Comparison of ENCODE assay signal across 8 cellular contexts in the genomic region with DNA sequence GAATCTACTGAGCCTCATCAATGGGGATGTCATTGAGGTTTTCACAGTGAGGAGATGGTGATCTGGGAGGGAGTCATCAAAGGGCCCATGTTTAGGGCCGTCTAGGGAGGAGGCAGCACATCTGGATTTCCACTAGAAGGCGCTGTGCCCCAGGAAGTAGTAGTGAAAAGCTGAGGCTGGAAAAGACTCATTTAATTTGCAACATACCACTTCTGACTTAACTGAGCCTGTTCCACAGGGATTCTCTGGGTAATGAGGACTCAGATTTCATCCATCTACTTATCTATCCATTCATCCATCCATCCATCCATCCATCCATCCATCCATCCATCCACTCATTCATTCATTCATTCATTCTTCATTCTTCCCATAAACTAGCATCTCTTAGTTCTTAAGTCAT. TPM values are rescaled to one million over a fixed set of nuclear protein-coding genes. Genes with fewer than 3 reads are reported as not detected.
DNase-seq lines count a peak whose midpoint lies in the region; ATAC-seq, FAIRE-seq and TF ChIP-seq lines count a peak whose summit lies in the region.

No MANE protein-coding gene starts in this region.

- H3K27ac Mint-ChIP-seq in stimulated activated effector memory CD8-positive, alpha-beta T cell treated with anti-CD3 and anti-CD28 coated beads, Interleukin-12 subunit alpha, Interleukin-12 subunit beta, amount 100 ng/mL, for 72 hours: no peak overlapping the region

- TF ChIP-seq POLR2A in heart left ventricle (IDR thresholded peaks at IDR 0.05) (no peak), NB4 (IDR thresholded peaks at IDR 0.05; ENCODE audit: extremely low read depth, insufficient read length) (no peak), GM12878 (IDR thresholded peaks at IDR 0.05; ENCODE audit: low read depth, low read length) (no peak)

- no peak for TF ChIP-seq EP300 in GM12878 (IDR thresholded peaks at IDR 0.05; ENCODE audit: borderline replicate concordance in 1 of 2, control insufficient read depth in 1 of 2, low read depth in 2 of 2, low read length in 2 of 2)

- FAIRE-seq in GM12878 (lab: Jason Lieb, UNC): peak; percentile 79

- DNase-seq in heart left ventricle: peak in 3 of 5 donors; percentile 43 to 60 (median 48)
- DNase-seq in Right ventricle myocardium inferior (ENCODE audit: missing footprints): no peak
- DNase-seq in NB4 (ENCODE audit: low read depth): peak; percentile 71
- peak in 4 of 5 donors; percentile 33 to 56 (median 44) for DNase-seq in T-helper 1 cell
- DNase-seq in GM12878 (ENCODE audit: low read depth, low spot score): peak; percentile 16
- peak; percentile 62 to 75 for DNase-seq in left colon
- peak; percentile 42 to 75 for DNase-seq in stimulated activated effector memory CD8-positive, alpha-beta T cell treated with anti-CD3 and anti-CD28 coated beads, Interleukin-12 subunit alpha, Interleukin-12 subunit beta, amount 100 ng/mL, for 72 hours (ENCODE audit: low spot score in 2 of 2)
- DNase-seq in GF-D8 (lab: John Stamatoyannopoulos, UW): no peak

- no peaks in the 10 kb centered on the region for H3K36me3 Mint-ChIP-seq in stimulated activated effector memory CD8-positive, alpha-beta T cell treated with anti-CD3 and anti-CD28 coated beads, Interleukin-12 subunit alpha, Interleukin-12 subunit beta, amount 100 ng/mL, for 72 hours

- H3K4me3 Mint-ChIP-seq in stimulated activated effector memory CD8-positive, alpha-beta T cell treated with anti-CD3 and anti-CD28 coated beads, Interleukin-12 subunit alpha, Interleukin-12 subunit beta, amount 100 ng/mL, for 72 hours: no peak overlapping the region

- no peaks in the 10 kb centered on the region for H3K79me2 ChIP-seq in GM12878 (ENCODE audit: control insufficient read depth, insufficient read depth, low read length)

- H3K27ac ChIP-seq in heart left ventricle (no peak overlapping the region), GM12878 (ENCODE audit: control insufficient read depth, insufficient read depth) (no peak overlapping the region)

- H3K4me3 ChIP-seq in heart left ventricle: no peak overlapping the region
- H3K4me3 ChIP-seq in NB4 (ENCODE audit: low read depth, low read length): no peak overlapping the region
- no peak overlapping the region for H3K4me3 ChIP-seq in GM12878

- H3K4me1 Mint-ChIP-seq in stimulated activated effector memory CD8-positive, alpha-beta T cell treated with anti-CD3 and anti-CD28 coated beads, Interleukin-12 subunit alpha, Interleukin-12 subunit beta, amount 100 ng/mL, for 72 hours: no peaks in the 10 kb centered on the region

- H3K36me3 ChIP-seq in heart left ventricle (no peaks in the 10 kb centered on the region), GM12878 (ENCODE audit: control insufficient read depth in 2 of 2, insufficient read depth in 2 of 2, low read length in 1 of 2) (no peaks in the 10 kb centered on the region)

- H3K9me3 Mint-ChIP-seq in stimulated activated effector memory CD8-positive, alpha-beta T cell treated with anti-CD3 and anti-CD28 coated beads, Interleukin-12 subunit alpha, Interleukin-12 subunit beta, amount 100 ng/mL, for 72 hours: no peaks in the 10 kb centered on the region

- RAD21 ChIA-PET in GM12878 (lab: Charles Lee; ENCODE audit: unreplicated experiment): interaction anchor here (0.9 to 8.2 kb wide), 16 partner anchors 25 to 382 kb away, joined by 3 to 104 read pairs (median 5); a partner anchor contains a TSS

- POLR2A ChIA-PET in GM12878 (lab: Charles Lee): interaction anchor here (0.7 to 1.5 kb wide), 5 partner anchors 12 to 197 kb away, joined by 3 to 8 read pairs (median 3); a partner anchor contains a TSS

- H3K9me3 ChIP-seq in heart left ventricle (no peaks in the 10 kb centered on the region), GM12878 (replicated peaks; ENCODE audit: control insufficient read depth, insufficient read depth, low read length) (no peaks in the 10 kb centered on the region)

- peak overlapping the region; percentile 71 for H2AFZ ChIP-seq in GM12878 (ENCODE audit: control insufficient read depth, low read depth, low read length)

- H3K4me1 ChIP-seq in heart left ventricle (peaks cover 0 to 36% (median 0%) of the 10 kb centered on the region in 12 donors), GM12878 (ENCODE audit: control insufficient read depth, insufficient read depth, low read length) (no peaks in the 10 kb centered on the region; the same call in none of the 2 replicates)

- H3K9ac ChIP-seq in GM12878 (ENCODE audit: control insufficient read depth, insufficient read depth, low read length): no peak overlapping the region

- no peaks in the 10 kb centered on the region for H4K20me1 ChIP-seq in GM12878 (ENCODE audit: control insufficient read depth, insufficient read depth)

- SMC1A ChIA-PET in GM12878 (lab: Charles Lee; ENCODE audit: uncharacterized antibody, unreplicated experiment): interaction anchor here (1.0 to 14.4 kb wide), 17 partner anchors 13 to 252 kb away, joined by 3 to 159 read pairs (median 7); a partner anchor contains a TSS

- peak; percentile 65 to 80 (median 72) for TF ChIP-seq CTCF in heart left ventricle (IDR thresholded peaks at IDR 0.05)
- TF ChIP-seq CTCF in NB4 (IDR thresholded peaks at IDR 0.05; ENCODE audit: low read depth, low read length): peak; percentile 93
- TF ChIP-seq CTCF in GM12878 (IDR thresholded peaks at IDR 0.05 in 2 of 3, conservative IDR thresholded peaks at IDR 0.05 in 1 of 3; ENCODE audit: control insufficient read depth in 2 of 3, extremely low read depth in 1 of 3, insufficient read depth in 1 of 3, low read depth in 3 of 3, low read length in 3 of 3): peak; percentile 90 to 94 (median 92)

- peak; percentile 87 for TF ChIP-seq RAD21 in GM12878 (IDR thresholded peaks at IDR 0.05; ENCODE audit: insufficient read depth, low read depth, low read length)

- no peak for ATAC-seq in heart left ventricle
- no peak for ATAC-seq in Right ventricle myocardium inferior
- ATAC-seq in GM12878: peak; percentile 45
- peak; percentile 52 for ATAC-seq in left colon
- ATAC-seq in stimulated activated effector memory CD8-positive, alpha-beta T cell treated with anti-CD3 and anti-CD28 coated beads, Interleukin-12 subunit alpha, Interleukin-12 subunit beta, amount 100 ng/mL, for 72 hours: peak; percentile 77

- H3K4me2 ChIP-seq in GM12878 (ENCODE audit: control insufficient read depth, insufficient read depth): no peak overlapping the region

- 0 to 7% (median 3%) methylated on average over 2 of the region's 2 CpGs for WGBS in heart left ventricle, 4 donors
- 0% methylated on average over 2 of the region's 2 CpGs for WGBS in GM12878 (ENCODE audit: insufficient coverage, insufficient replicate concordance, low lambda C conversion rate, missing lambda C conversion rate)

- H3K27me3 ChIP-seq in heart left ventricle: no peaks in the 10 kb centered on the region
- no peaks in the 10 kb centered on the region for H3K27me3 ChIP-seq in GM12878 (replicated peaks in 1 of 2; ENCODE audit: control insufficient read depth in 2 of 2, insufficient read depth in 2 of 2, low read length in 1 of 2)

- in situ Hi-C loops in GM12878 (cut with MboI): loop anchor here (5.0 kb wide), 1 partner anchor 67 kb away; no protein-coding TSS in a partner anchor

- CTCF ChIA-PET in GM12878 (lab: Yijun Ruan, JAX): interaction anchor here (0.9 to 11.2 kb wide), 41 partner anchors 10 to 383 kb away, joined by 3 to 253 read pairs (median 7); a partner anchor contains a TSS

- no TSS peak for BruUV-seq in GM12878 (replicated peaks; lab: Mats Ljungman, UMichigan)

- intact Hi-C loops in heart left ventricle (cut with DNase I): loop anchor here in 5 of 10 donors (2.0 to 10.0 kb wide), 5 partner anchors 67 to 196 kb away; no protein-coding TSS in a partner anchor
- intact Hi-C loops in Right ventricle myocardium inferior (cut with DNase I): no loop called here
- intact Hi-C loops in GM12878 (cut with micrococcal nuclease; ENCODE audit: unreplicated experiment): loop anchor here (1.0 to 10.0 kb wide), 4 partner anchors 74 to 410 kb away; a partner anchor contains a TSS
- intact Hi-C loops in left colon (cut with DNase I, micrococcal nuclease): loop anchor here in 1 of 2 donors (5.0 to 10.0 kb wide), 2 partner anchors 48 to 190 kb away; no protein-coding TSS in a partner anchor

RNA-seq across cellular contexts. Expression of a gene that starts 17.4 kb away (rescaled TPM):
- total RNA-seq in heart left ventricle: 1 to 10 TPM; 2.4 to 7.9 (median 3.9) TPM
- polyA plus RNA-seq in heart left ventricle: 1 to 10 TPM; 1.9 to 4.6 TPM
- total RNA-seq in Right ventricle myocardium inferior: 3.9 TPM
- 23.9 and 24.1 TPM in 2 replicates for total RNA-seq in GM12878 (2013; cell fraction: nucleolus; rRNA removed)
- total RNA-seq in GM12878 (2014; rRNA removed): 1.6 TPM in 2 replicates
- total RNA-seq in GM12878 (2014; rRNA removed; fragmentation: Illumina TruSeq; extraction: Trizol): 0.58 and 1.7 TPM in 2 replicates
- total RNA-seq in GM12878 (2021): 1.4 and 2.4 TPM in 2 replicates
- 2.3 TPM for polyA plus RNA-seq in GM12878 (2011; ENCODE audit: low read depth)
- 3.9 and 5.7 TPM in 2 replicates for polyA plus RNA-seq in GM12878 (2011; rRNA removed)
- 5.3 and 5.7 TPM in 2 replicates for polyA plus RNA-seq in GM12878 (2011; cell fraction: cytosol; rRNA removed)
- 7.9 and 12.0 TPM in 2 replicates for polyA plus RNA-seq in GM12878 (2011; cell fraction: nucleus; rRNA removed)
- polyA plus RNA-seq in GM12878 (2012): 8.5 and 8.6 TPM in 2 replicates
- polyA plus RNA-seq in GM12878 (2014; fragmentation: Illumina TruSeq; extraction: Trizol): 0.17 and 1.0 TPM in 2 replicates
- polyA plus RNA-seq in GM12878 (2014; fragmentation: Nextera tagmentation; extraction: Ambion mirVana): under 1 TPM in 1 of 2 experiments, not detected in 1; 0.04 TPM
- polyA plus RNA-seq in GM12878 (2014; rRNA removed): 1.2 and 1.3 TPM in 2 replicates
- polyA plus RNA-seq in GM12878 (2016; fragmentation: Nextera tagmentation; extraction: Ambion mirVana): under 1 TPM; 0.08 to 0.75 TPM
- 3.4 and 10.1 TPM in 2 replicates for polyA minus RNA-seq in GM12878 (2011; rRNA and poly(A)+ RNA removed)
- polyA minus RNA-seq in GM12878 (2011; cell fraction: cytosol; rRNA and poly(A)+ RNA removed): 0.73 and 4.3 TPM in 2 replicates
- polyA minus RNA-seq in GM12878 (2011; cell fraction: nucleus; rRNA and poly(A)+ RNA removed): 6.2 and 7.7 TPM in 2 replicates
- 1 to 10 TPM; 5.6 to 8.3 TPM for total RNA-seq in left colon

RNA-seq across cellular contexts. Expression of a gene that starts 46.8 kb away (rescaled TPM):
- total RNA-seq in heart left ventricle (not detected), Right ventricle myocardium inferior (not detected), GM12878 (2014; rRNA removed) (not detected in 2 replicates), GM12878 (2014; rRNA removed; fragmentation: Illumina TruSeq; extraction: Trizol) (not detected in 2 replicates), GM12878 (2021) (not detected in 2 replicates), left colon (10 to 100 TPM; 39.0 to 44.9 TPM)
- polyA plus RNA-seq in heart left ventricle (not detected), GM12878 (2011; rRNA removed) (0.03 TPM in 1 of 2 replicates, not detected in the other), GM12878 (2014; fragmentation: Illumina TruSeq; extraction: Trizol) (not detected in 2 replicates), GM12878 (2014; fragmentation: Nextera tagmentation; extraction: Ambion mirVana) (under 1 TPM; 0.02 to 0.11 TPM), GM12878 (2014; rRNA removed) (not detected in 2 replicates), GM12878 (2016; fragmentation: Nextera tagmentation; extraction: Ambion mirVana) (under 1 TPM; 0.18 to 0.21 TPM)
- not detected in 2 replicates for total RNA-seq in GM12878 (2013; cell fraction: nucleolus; rRNA removed)
- 0.13 TPM for polyA plus RNA-seq in GM12878 (2011; ENCODE audit: low read depth)
- not detected in 2 replicates for polyA plus RNA-seq in GM12878 (2011; cell fraction: cytosol; rRNA removed)
- polyA plus RNA-seq in GM12878 (2011; cell fraction: nucleus; rRNA removed): not detected in 2 replicates
- 0.06 TPM in 1 of 2 replicates, not detected in the other for polyA plus RNA-seq in GM12878 (2012)
- polyA minus RNA-seq in GM12878 (2011; rRNA and poly(A)+ RNA removed): not detected in 2 replicates
- polyA minus RNA-seq in GM12878 (2011; cell fraction: cytosol; rRNA and poly(A)+ RNA removed): not detected in 2 replicates
- polyA minus RNA-seq in GM12878 (2011; cell fraction: nucleus; rRNA and poly(A)+ RNA removed): not detected in 2 replicates

Comparison
In these comparisons a context has a peak if more than half of its experiments do, and no peak if none do; other contexts are left out.
1. DNase-seq: peak in heart left ventricle (3 of 5), NB4 (single experiment), T-helper 1 cell (4 of 5), GM12878 (single experiment), left colon (2 of 2) and stimulated activated effector memory CD8-positive, alpha-beta T cell treated with anti-CD3 and anti-CD28 coated beads, Interleukin-12 subunit alpha, Interleukin-12 subunit beta, amount 100 ng/mL, for 72 hours (2 of 2); none in Right ventricle myocardium inferior (single experiment) and GF-D8 (single experiment).
2. ATAC-seq: peak in GM12878 (single experiment), left colon (single experiment) and stimulated activated effector memory CD8-positive, alpha-beta T cell treated with anti-CD3 and anti-CD28 coated beads, Interleukin-12 subunit alpha, Interleukin-12 subunit beta, amount 100 ng/mL, for 72 hours (single experiment); none in heart left ventricle (0 of 4) and Right ventricle myocardium inferior (single experiment).
3. RNA of a gene that starts 46.8 kb away (total RNA-seq): 39.0 to 44.9 TPM in left colon; not detected in heart left ventricle, not detected in Right ventricle myocardium inferior (single experiment) and not detected in GM12878; every median in the first group is over 10 times any median in the second.
4. Peak in every context shown above with its lines, with median percentiles within 50 percentile points of each other: CTCF ChIP-seq.